Comparison of ENCODE assay signal across 8 cellular contexts in the genomic region with DNA sequence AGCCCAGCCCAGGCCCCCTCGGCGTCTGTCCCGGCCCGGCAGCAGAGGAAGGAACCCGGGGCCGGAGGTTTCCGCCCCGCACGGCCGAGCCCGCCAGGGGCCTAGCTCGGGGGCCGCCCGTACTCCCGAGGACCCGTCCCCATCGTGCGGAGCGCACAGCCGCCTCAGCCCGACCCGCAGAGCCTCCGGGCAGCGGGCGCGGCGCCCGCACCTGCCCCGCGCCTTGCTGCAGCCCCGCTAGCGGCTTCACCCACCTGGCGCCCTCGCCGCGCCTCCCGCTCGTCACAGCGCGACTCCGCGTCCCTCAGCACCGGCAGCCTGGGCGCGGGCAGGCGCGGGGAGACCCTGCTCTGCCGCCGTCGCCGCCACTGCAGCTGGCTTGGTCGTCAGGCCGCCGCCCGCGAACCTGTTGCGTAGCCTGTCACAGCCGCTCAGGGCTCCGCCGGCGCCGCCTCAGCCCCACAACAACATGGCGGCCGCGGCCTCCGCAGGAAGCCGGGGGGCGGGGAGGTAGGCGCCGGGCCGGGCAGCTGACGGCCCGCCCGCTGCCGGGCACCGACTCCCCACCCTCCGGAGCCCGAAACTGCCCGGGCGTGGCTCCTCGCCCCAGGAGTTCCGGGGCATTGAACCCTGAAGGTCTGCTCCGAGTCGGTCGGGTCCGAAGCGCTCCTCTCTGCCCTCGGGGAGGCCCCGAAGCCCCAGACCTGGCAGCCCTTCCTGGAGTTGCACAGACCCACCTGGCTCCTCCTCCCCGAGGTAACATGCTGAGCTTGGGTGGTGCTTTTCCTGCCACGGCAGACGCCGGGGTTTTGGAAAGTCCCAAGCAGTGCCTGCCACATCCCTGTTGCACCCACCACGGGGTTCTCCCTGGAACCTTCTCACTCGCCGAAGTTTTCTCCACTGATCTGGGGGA. TPM values are rescaled to one million over a fixed set of nuclear protein-coding genes. Genes with fewer than 3 reads are reported as not detected.
DNase-seq lines count a peak whose midpoint lies in the region; ATAC-seq and TF ChIP-seq lines count a peak whose summit lies in the region.

TSS of gene ITSN2 (minus strand) at position 487 of the 913 bp plus-strand sequence. CDS start 32,454 bp downstream, outside the sequence.

- ATAC-seq in GM21360 (IDR thresholded peaks at IDR 0.05; ENCODE audit: unreplicated experiment): peak; percentile 69

- H3K4me3 ChIP-seq in PC-9 (peak within 1 kb of the TSS; percentile 97), esophagus (ENCODE audit: low read depth in 1 of 2, low read length in 2 of 2) (peak within 1 kb of the TSS; percentile 99 to 100), muscle layer of duodenum (ENCODE audit: low read depth in 1 of 2, low read length in 2 of 2) (peak within 1 kb of the TSS; percentile 82 to 91)

- H3K9me2 ChIP-seq in PC-9 (ENCODE audit: insufficient read depth): no peaks in the 10 kb centered on the region

- no peak for TF ChIP-seq CTCF in PC-9 (conservative IDR thresholded peaks at IDR 0.05)

- DNase-seq in D341Med (ENCODE audit: low spot score): peak; percentile 87
- DNase-seq in HT-29 (ENCODE audit: low spot score): peak; percentile 76
- DNase-seq in PC-9: peak; percentile 64 to 77
- peak; percentile 91 for DNase-seq in activated T-cell treated with anti-CD3 and anti-CD28 coated beads, Interleukin-2, amount 50 U/mL, for 24 hours
- DNase-seq in stimulated activated CD8-positive, alpha-beta memory T cell treated with anti-CD3 and anti-CD28 coated beads, Interleukin-7, amount 100 ng/mL, for 24 hours (ENCODE audit: low read depth): peak; percentile 54

- WGBS in esophagus, 2 donors: 1% methylated on average over 81 to 96 of the region's 96 CpGs

- no TSS peak for BruUV-seq in PC-9 (replicated peaks; lab: Mats Ljungman, UMichigan)

- H3K27ac ChIP-seq in PC-9 (peak within 1 kb of the TSS; percentile 54), esophagus (ENCODE audit: low read depth in 2 of 2, low read length in 1 of 2) (peak within 1 kb of the TSS; percentile 98 to 99), muscle layer of duodenum (ENCODE audit: low read length) (peak within 1 kb of the TSS; percentile 67)

- H3K4me1 Mint-ChIP-seq in activated T-cell treated with anti-CD3 and anti-CD28 coated beads, Interleukin-2, amount 50 U/mL, for 24 hours (ENCODE audit: low read depth): peaks cover 27% of the 10 kb centered on the region

- peak within 1 kb of the TSS; percentile 87 for H3K4me3 Mint-ChIP-seq in activated T-cell treated with anti-CD3 and anti-CD28 coated beads, Interleukin-2, amount 50 U/mL, for 24 hours

- peaks cover 41% of the 10 kb centered on the region for H3K79me2 ChIP-seq in PC-9 (ENCODE audit: low read depth)

- no peaks in the 10 kb centered on the region for H3K9me3 ChIP-seq in PC-9 (ENCODE audit: insufficient read depth, low read depth)
- no peaks in the 10 kb centered on the region for H3K9me3 ChIP-seq in esophagus (ENCODE audit: control insufficient read depth in 2 of 2, insufficient read depth in 1 of 2, low read depth in 1 of 2, low read length in 1 of 2)
- H3K9me3 ChIP-seq in muscle layer of duodenum (ENCODE audit: control insufficient read depth in 1 of 2, low read length in 2 of 2): no peaks in the 10 kb centered on the region

- POLR2A ChIA-PET in PC-9 (lab: Charles Lee; ENCODE audit: unreplicated experiment): interaction anchor here (0.5 kb wide), 1 partner anchor 26 kb away, joined by 11 read pairs; no protein-coding TSS in a partner anchor

- H3K27me3 ChIP-seq in PC-9 (ENCODE audit: insufficient read depth, low read depth) (no peaks in the 10 kb centered on the region), esophagus (ENCODE audit: control insufficient read depth in 1 of 2, insufficient read depth in 2 of 2, low read length in 2 of 2) (no peaks in the 10 kb centered on the region), muscle layer of duodenum (ENCODE audit: low read depth, low read length) (no peaks in the 10 kb centered on the region)

- H2AFZ ChIP-seq in PC-9: peak within 1 kb of the TSS; percentile 98

- H3K4me2 ChIP-seq in PC-9: peak within 1 kb of the TSS; percentile 82

- no peaks in the 10 kb centered on the region for H3K27me3 Mint-ChIP-seq in activated T-cell treated with anti-CD3 and anti-CD28 coated beads, Interleukin-2, amount 50 U/mL, for 24 hours

- H3F3A ChIP-seq in PC-9 (ENCODE audit: insufficient read depth, low read depth): peaks cover 17% of the 10 kb centered on the region; the same call in 1 of the 2 replicates

- H3K9me3 Mint-ChIP-seq in activated T-cell treated with anti-CD3 and anti-CD28 coated beads, Interleukin-2, amount 50 U/mL, for 24 hours: no peaks in the 10 kb centered on the region

- H3K4me1 ChIP-seq in PC-9 (replicated peaks; ENCODE audit: insufficient read depth) (peaks cover 30% of the 10 kb centered on the region), esophagus (ENCODE audit: control insufficient read depth in 2 of 2, insufficient read depth in 2 of 2, low read length in 1 of 2) (peaks cover 0 to 10% of the 10 kb centered on the region in 2 donors), muscle layer of duodenum (ENCODE audit: control insufficient read depth in 1 of 2, insufficient read depth in 2 of 2, low read length in 2 of 2) (peaks cover 6 to 12% of the 10 kb centered on the region in 2 donors)

- H4K20me1 ChIP-seq in PC-9 (ENCODE audit: insufficient read depth): no peaks in the 10 kb centered on the region

- CTCF ChIA-PET in PC-9 (lab: Charles Lee): interaction anchor here (0.6 kb wide), 1 partner anchor 1479 kb away, joined by 5 read pairs; no protein-coding TSS in a partner anchor

- H3K36me3 ChIP-seq in PC-9 (ENCODE audit: low read depth) (no peaks in the 10 kb centered on the region), esophagus (ENCODE audit: control insufficient read depth in 2 of 2, insufficient read depth in 2 of 2, low read length in 1 of 2) (no peaks in the 10 kb centered on the region), muscle layer of duodenum (ENCODE audit: control insufficient read depth in 1 of 2, insufficient read depth in 2 of 2, low read length in 2 of 2) (no peaks in the 10 kb centered on the region)

- peaks cover 15% of the 10 kb centered on the region for H3K36me3 Mint-ChIP-seq in activated T-cell treated with anti-CD3 and anti-CD28 coated beads, Interleukin-2, amount 50 U/mL, for 24 hours (ENCODE audit: low read depth)

- peak within 1 kb of the TSS; percentile 92 for H3K27ac Mint-ChIP-seq in activated T-cell treated with anti-CD3 and anti-CD28 coated beads, Interleukin-2, amount 50 U/mL, for 24 hours

- intact Hi-C loops in PC-9 (cut with micrococcal nuclease; ENCODE audit: unreplicated experiment): loop anchor here (1.0 to 10.0 kb wide), 2 partner anchors 126 to 276 kb away; partner anchors contain the start of gene TP53I3

RNA-seq across cellular contexts. Expression of gene ITSN2, which starts in this region (rescaled TPM):
- total RNA-seq in HT-29 (2014; rRNA removed; shearing (Covaris generic)): 20.1 and 28.1 TPM in 2 replicates
- total RNA-seq in PC-9 (2021): 28.4 and 30.4 TPM in 2 replicates
- 10 to 100 TPM; 33.2 to 61.0 TPM for polyA plus RNA-seq in esophagus

Comparison
In these comparisons a context has a peak if more than half of its experiments do, and no peak if none do; other contexts are left out.
1. Peak in every context shown above with its lines: DNase-seq, ATAC-seq, H3K4me3 ChIP-seq and H3K27ac ChIP-seq.